Comparison of ENCODE assay signal across 24 cellular contexts in genomic region chr10:132973903-132974241, GRCh38. TPM values are rescaled to one million over a fixed set of nuclear protein-coding genes. Genes with fewer than 3 reads are reported as not detected.
DNase-seq lines count a peak whose midpoint lies in the region; ATAC-seq and TF ChIP-seq lines count a peak whose summit lies in the region.
"Had no signal": no experiment of that assay in that cellular context is flagged by ENCODE, and none has a peak within 500 bp of the region (broad histone marks: within the 10 kb centered on the region; RNA-seq: fewer than 3 reads in every experiment).

No MANE protein-coding gene starts in this region.

- no peak overlapping the region for H3K27ac Mint-ChIP-seq in CD14-positive monocyte
- no peak overlapping the region for H3K27ac Mint-ChIP-seq in glutamatergic neuron (ENCODE audit: unreplicated experiment)
- H3K27ac Mint-ChIP-seq: CD8-positive, alpha-beta T cell; H9; HFFc6; IgD-negative memory B cell had no signal

- no peaks in the 10 kb centered on the region for H3K4me1 Mint-ChIP-seq in CD14-positive monocyte
- peaks cover 8% of the 10 kb centered on the region for H3K4me1 Mint-ChIP-seq in glutamatergic neuron (ENCODE audit: low read depth, unreplicated experiment)
- H3K4me1 Mint-ChIP-seq: IgD-negative memory B cell had no signal

- H3K27me3 Mint-ChIP-seq in CD14-positive monocyte (ENCODE audit: low read depth in 3 of 3), result peaks cover 5 to 37% (median 11%) of the 10 kb centered on the region in 3 donors
- H3K27me3 Mint-ChIP-seq in glutamatergic neuron (ENCODE audit: unreplicated experiment), result peaks cover 10% of the 10 kb centered on the region

- H3K9me3 Mint-ChIP-seq in CD14-positive monocyte (peaks cover 0 to 5% (median 0%) of the 10 kb centered on the region in 7 donors), glutamatergic neuron (ENCODE audit: unreplicated experiment) (peaks cover 5% of the 10 kb centered on the region)
- H3K9me3 Mint-ChIP-seq: CD8-positive, alpha-beta T cell; HFFc6 had no signal

- no peak overlapping the region for H3K4me3 Mint-ChIP-seq in CD14-positive monocyte
- H3K4me3 Mint-ChIP-seq in glutamatergic neuron (ENCODE audit: unreplicated experiment), result no peak overlapping the region
- H3K4me3 Mint-ChIP-seq: CD8-positive, alpha-beta T cell; H9; HFFc6; IgD-negative memory B cell had no signal

- DNase-seq in Right ventricle myocardium inferior (ENCODE audit: missing footprints) (peak; percentile 57), left cardiac atrium (no peak), CD14-positive monocyte (ENCODE audit: low spot score) (peak; percentile 32), glutamatergic neuron (peak; percentile 13), HEK293T (ENCODE audit: extremely low spot score) (no peak), middle frontal gyrus (ENCODE audit: extremely low spot score, low spot score) (no peak)
- DNase-seq: CD8-positive, alpha-beta T cell; GM23248; H9; HFFc6; MM.1S; NCI-H1048; NCI-H1694 treated with DMSO at 0.1 percent for 48 hours; NCI-H2081; NCI-H2227 treated with DMSO at 0.1 percent for 48 hours; NCI-H526 treated with DMSO at 0.1 percent for 48 hours; SIG-M5 had no signal

- CTCF ChIA-PET in HEK293T (lab: Yijun Ruan, JAX), result no interaction called here

- peak overlapping the region; percentile 61 for H3K27ac ChIP-seq in temporal lobe (ENCODE audit: low read depth, low read length)
- H3K27ac ChIP-seq: GM23248, KMS-11, RWPE1, SK-N-MC had no signal

- ATAC-seq in Right ventricle myocardium inferior, result no peak
- ATAC-seq in left cardiac atrium, result no peak
- ATAC-seq in SK-N-SH treated with all-trans-retinoic acid at 6 μM for 48 hours, result no peak
- ATAC-seq: CD8-positive, alpha-beta T cell had no signal

- POLR2A ChIA-PET in HEK293T (lab: Yijun Ruan, JAX), result no interaction called here

- intact Hi-C loops in Right ventricle myocardium inferior (cut with DNase I), result no loop called here
- intact Hi-C loops in left cardiac atrium (cut with DNase I), result no loop called here
- intact Hi-C loops in CD14-positive monocyte (cut with micrococcal nuclease), result no loop called here

- no peaks in the 10 kb centered on the region for H3K36me3 Mint-ChIP-seq in CD14-positive monocyte
- no peaks in the 10 kb centered on the region for H3K36me3 Mint-ChIP-seq in glutamatergic neuron (ENCODE audit: unreplicated experiment)
- H3K36me3 Mint-ChIP-seq: CD8-positive, alpha-beta T cell; IgD-negative memory B cell had no signal

- TF ChIP-seq CTCF in CD14-positive monocyte (IDR thresholded peaks at IDR 0.05) (no peak), glutamatergic neuron (IDR thresholded peaks at IDR 0.05; ENCODE audit: partially characterized antibody, unreplicated experiment) (no peak)

TF ChIP-seq in HEK293T, 16 proteins besides CTCF, POLR2A, EP300 and RAD21:
- TF ChIP-seq ELF4 (IDR thresholded peaks at IDR 0.05) (no peak), PKNOX1 (IDR thresholded peaks at IDR 0.05) (no peak), FOXA1 (IDR thresholded peaks at IDR 0.05) (no peak), ARNT (IDR thresholded peaks at IDR 0.05) (no peak), HDGF (IDR thresholded peaks at IDR 0.05; ENCODE audit: borderline replicate concordance) (no peak), NFRKB (IDR thresholded peaks at IDR 0.05) (no peak), SUZ12 (IDR thresholded peaks at IDR 0.05) (no peak), LEF1 (IDR thresholded peaks at IDR 0.05; ENCODE audit: borderline replicate concordance) (no peak), ZNF384 (IDR thresholded peaks at IDR 0.05) (no peak)

TF ChIP-seq in SK-N-SH treated with all-trans-retinoic acid at 6 μM for 48 hours, 23 proteins besides CTCF, POLR2A, EP300 and RAD21 (continues in another document):
- TF ChIP-seq PATZ1 (CRISPR knock-in tag; IDR thresholded peaks at IDR 0.05; ENCODE audit: borderline replicate concordance) (no peak), ARNTL (CRISPR knock-in tag; IDR thresholded peaks at IDR 0.05; ENCODE audit: borderline replicate concordance, low read depth) (no peak), ESRRG (CRISPR knock-in tag; IDR thresholded peaks at IDR 0.05) (no peak), ZC3H10 (CRISPR knock-in tag; IDR thresholded peaks at IDR 0.05) (no peak), POU6F1 (CRISPR knock-in tag; IDR thresholded peaks at IDR 0.05; ENCODE audit: borderline replicate concordance, low read depth) (no peak), OSR1 (CRISPR knock-in tag; IDR thresholded peaks at IDR 0.05) (no peak), RARB (CRISPR knock-in tag; IDR thresholded peaks at IDR 0.05) (no peak), CSDC2 (CRISPR knock-in tag; IDR thresholded peaks at IDR 0.05) (no peak), CREB5 (CRISPR knock-in tag; IDR thresholded peaks at IDR 0.05; ENCODE audit: low read depth) (no peak), TOX (CRISPR knock-in tag; IDR thresholded peaks at IDR 0.05; ENCODE audit: borderline replicate concordance) (no peak), PPARA (CRISPR knock-in tag; IDR thresholded peaks at IDR 0.05; ENCODE audit: borderline replicate concordance) (no peak), CSRNP3 (CRISPR knock-in tag; IDR thresholded peaks at IDR 0.05) (no peak), ZFP3 (CRISPR knock-in tag; IDR thresholded peaks at IDR 0.05) (no peak), TCF4 (CRISPR knock-in tag; IDR thresholded peaks at IDR 0.05; ENCODE audit: borderline replicate concordance) (no peak), ZNF8 (CRISPR knock-in tag; IDR thresholded peaks at IDR 0.05) (no peak)

RNA-seq across cellular contexts. Expression of gene CFAP46, which starts 31.5 kb away (rescaled TPM):
- total RNA-seq in Right ventricle myocardium inferior (0.57 TPM), left cardiac atrium (1 to 10 TPM; 1.2 to 1.7 TPM), glutamatergic neuron (ENCODE audit: unreplicated experiment) (5.2 TPM), temporal lobe (2.0 TPM)
- not detected for polyA plus RNA-seq in CD14-positive monocyte
- total RNA-seq: Caco-2; CD8-positive, alpha-beta T cell had no signal
- polyA plus RNA-seq: IgD-negative memory B cell had no signal

Comparison
In these comparisons a context has a peak if more than half of its experiments do, and no peak if none do; other contexts are left out.
1. DNase-seq: peak in Right ventricle myocardium inferior (single experiment), CD14-positive monocyte (single experiment) and glutamatergic neuron (single experiment); none in left cardiac atrium (single experiment), HEK293T (single experiment) and middle frontal gyrus (single experiment).